Comparison of ENCODE assay signal across 9 cellular contexts in the genomic region with DNA sequence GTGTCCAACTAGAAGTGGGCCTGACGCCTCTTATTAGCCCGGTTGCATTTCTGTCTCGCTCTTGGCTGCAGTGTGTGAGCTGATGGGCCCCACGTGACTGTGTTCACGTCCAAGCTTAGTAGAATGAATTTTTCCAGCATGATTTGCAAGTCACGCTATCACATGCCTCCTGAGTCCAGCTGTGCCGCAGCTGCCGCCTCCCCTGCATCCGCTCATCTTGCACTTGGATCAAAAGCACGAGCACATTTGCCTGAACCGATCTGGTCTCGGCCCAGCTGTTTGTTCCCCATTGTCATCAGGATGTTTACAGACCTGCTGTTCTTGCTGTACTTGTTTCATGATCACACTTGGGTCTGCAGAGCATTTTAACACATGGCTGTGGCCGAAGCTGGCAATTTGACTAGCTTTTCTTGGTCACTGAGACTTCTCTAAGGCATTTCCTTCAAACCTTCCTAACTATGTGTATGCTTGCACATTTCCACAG.
DNase-seq lines count a peak whose midpoint lies in the region; ATAC-seq and TF ChIP-seq lines count a peak whose summit lies in the region.
"Had no signal": no experiment of that assay in that cellular context is flagged by ENCODE, and none has a peak within 500 bp of the region (broad histone marks: within the 10 kb centered on the region; RNA-seq: fewer than 3 reads in every experiment).

No MANE protein-coding gene starts in this region.

- no peak overlapping the region for H3K4me3 ChIP-seq in fibroblast of villous mesenchyme (ENCODE audit: low read depth, low read length)

- ATAC-seq in GM21619 (IDR thresholded peaks at IDR 0.05; ENCODE audit: unreplicated experiment) = no peak
- ATAC-seq in SK-N-SH treated with all-trans-retinoic acid at 6 μM for 48 hours = no peak
- no peak for ATAC-seq in HG02973 (IDR thresholded peaks at IDR 0.05; ENCODE audit: unreplicated experiment)
- ATAC-seq: activated naive CD8-positive, alpha-beta T cell treated with anti-CD3 and anti-CD28 coated beads, Interleukin-2, amount 50 U/mL, for 24 hours had no signal

- peak; percentile 91 for DNase-seq in AG20443 (ENCODE audit: low spot score)
- DNase-seq in fibroblast of villous mesenchyme (ENCODE audit: low read depth) = peak; percentile 88
- DNase-seq in occipital lobe (lab: John Stamatoyannopoulos, UW) = peak; percentile 69
- no peak for DNase-seq in T1000 (lab: John Stamatoyannopoulos, UW)
- DNase-seq: activated naive CD8-positive, alpha-beta T cell treated with anti-CD3 and anti-CD28 coated beads, Interleukin-2, amount 50 U/mL, for 24 hours had no signal

- TF ChIP-seq CTCF in fibroblast of villous mesenchyme (IDR thresholded peaks at IDR 0.05; ENCODE audit: insufficient read depth, low read depth, low read length) = no peak

TF ChIP-seq in PFSK-1, 5 proteins besides CTCF, POLR2A, EP300 and RAD21:
- TF ChIP-seq FOXP2 (optimal IDR thresholded peaks at IDR 0.05; ENCODE audit: borderline replicate concordance, extremely low read depth, extremely low read length, insufficient read depth) (peak; percentile 33), POLR2AphosphoS5 (IDR thresholded peaks at IDR 0.05; ENCODE audit: low read depth, low read length) (no peak)

TF ChIP-seq in SK-N-SH treated with all-trans-retinoic acid at 6 μM for 48 hours, 23 proteins besides CTCF, POLR2A, EP300 and RAD21:
- TF ChIP-seq TCF4 (CRISPR knock-in tag; IDR thresholded peaks at IDR 0.05; ENCODE audit: borderline replicate concordance) (no peak), ZFP30 (CRISPR knock-in tag; IDR thresholded peaks at IDR 0.05) (no peak), GLIS3 (CRISPR knock-in tag; IDR thresholded peaks at IDR 0.05) (no peak), ZNF565 (CRISPR knock-in tag; conservative IDR thresholded peaks at IDR 0.05; ENCODE audit: low read depth) (no peak), ZNF70 (CRISPR knock-in tag; IDR thresholded peaks at IDR 0.05) (no peak), ESRRG (CRISPR knock-in tag; IDR thresholded peaks at IDR 0.05) (no peak), ZC3H10 (CRISPR knock-in tag; IDR thresholded peaks at IDR 0.05) (no peak), PPARA (CRISPR knock-in tag; IDR thresholded peaks at IDR 0.05; ENCODE audit: borderline replicate concordance) (no peak), ZNF8 (CRISPR knock-in tag; IDR thresholded peaks at IDR 0.05) (no peak), ZFP3 (CRISPR knock-in tag; IDR thresholded peaks at IDR 0.05) (no peak), RARB (CRISPR knock-in tag; IDR thresholded peaks at IDR 0.05) (no peak), ISL1 (CRISPR knock-in tag; IDR thresholded peaks at IDR 0.05) (no peak), BACH2 (CRISPR knock-in tag; IDR thresholded peaks at IDR 0.05; ENCODE audit: borderline replicate concordance) (no peak), ARNTL (CRISPR knock-in tag; IDR thresholded peaks at IDR 0.05; ENCODE audit: borderline replicate concordance, low read depth) (no peak), SNAI2 (CRISPR knock-in tag; IDR thresholded peaks at IDR 0.05) (no peak), OSR1 (CRISPR knock-in tag; IDR thresholded peaks at IDR 0.05) (no peak)
- TF ChIP-seq, protein P1, sequence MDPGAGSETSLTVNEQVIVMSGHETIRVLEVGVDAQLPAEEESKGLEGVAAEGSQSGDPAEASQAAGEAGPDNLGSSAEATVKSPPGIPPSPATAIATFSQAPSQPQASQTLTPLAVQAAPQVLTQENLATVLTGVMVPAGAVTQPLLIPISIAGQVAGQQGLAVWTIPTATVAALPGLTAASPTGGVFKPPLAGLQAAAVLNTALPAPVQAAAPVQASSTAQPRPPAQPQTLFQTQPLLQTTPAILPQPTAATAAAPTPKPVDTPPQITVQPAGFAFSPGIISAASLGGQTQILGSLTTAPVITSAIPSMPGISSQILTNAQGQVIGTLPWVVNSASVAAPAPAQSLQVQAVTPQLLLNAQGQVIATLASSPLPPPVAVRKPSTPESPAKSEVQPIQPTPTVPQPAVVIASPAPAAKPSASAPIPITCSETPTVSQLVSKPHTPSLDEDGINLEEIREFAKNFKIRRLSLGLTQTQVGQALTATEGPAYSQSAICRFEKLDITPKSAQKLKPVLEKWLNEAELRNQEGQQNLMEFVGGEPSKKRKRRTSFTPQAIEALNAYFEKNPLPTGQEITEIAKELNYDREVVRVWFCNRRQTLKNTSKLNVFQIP (CRISPR knock-in tag; IDR thresholded peaks at IDR 0.05; ENCODE audit: borderline replicate concordance, low read depth) = no peak
- TF ChIP-seq, protein P2, sequence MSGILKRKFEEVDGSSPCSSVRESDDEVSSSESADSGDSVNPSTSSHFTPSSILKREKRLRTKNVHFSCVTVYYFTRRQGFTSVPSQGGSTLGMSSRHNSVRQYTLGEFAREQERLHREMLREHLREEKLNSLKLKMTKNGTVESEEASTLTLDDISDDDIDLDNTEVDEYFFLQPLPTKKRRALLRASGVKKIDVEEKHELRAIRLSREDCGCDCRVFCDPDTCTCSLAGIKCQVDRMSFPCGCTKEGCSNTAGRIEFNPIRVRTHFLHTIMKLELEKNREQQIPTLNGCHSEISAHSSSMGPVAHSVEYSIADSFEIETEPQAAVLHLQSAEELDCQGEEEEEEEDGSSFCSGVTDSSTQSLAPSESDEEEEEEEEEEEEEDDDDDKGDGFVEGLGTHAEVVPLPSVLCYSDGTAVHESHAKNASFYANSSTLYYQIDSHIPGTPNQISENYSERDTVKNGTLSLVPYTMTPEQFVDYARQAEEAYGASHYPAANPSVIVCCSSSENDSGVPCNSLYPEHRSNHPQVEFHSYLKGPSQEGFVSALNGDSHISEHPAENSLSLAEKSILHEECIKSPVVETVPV (CRISPR knock-in tag; IDR thresholded peaks at IDR 0.05) = no peak
- TF ChIP-seq, protein P3, sequence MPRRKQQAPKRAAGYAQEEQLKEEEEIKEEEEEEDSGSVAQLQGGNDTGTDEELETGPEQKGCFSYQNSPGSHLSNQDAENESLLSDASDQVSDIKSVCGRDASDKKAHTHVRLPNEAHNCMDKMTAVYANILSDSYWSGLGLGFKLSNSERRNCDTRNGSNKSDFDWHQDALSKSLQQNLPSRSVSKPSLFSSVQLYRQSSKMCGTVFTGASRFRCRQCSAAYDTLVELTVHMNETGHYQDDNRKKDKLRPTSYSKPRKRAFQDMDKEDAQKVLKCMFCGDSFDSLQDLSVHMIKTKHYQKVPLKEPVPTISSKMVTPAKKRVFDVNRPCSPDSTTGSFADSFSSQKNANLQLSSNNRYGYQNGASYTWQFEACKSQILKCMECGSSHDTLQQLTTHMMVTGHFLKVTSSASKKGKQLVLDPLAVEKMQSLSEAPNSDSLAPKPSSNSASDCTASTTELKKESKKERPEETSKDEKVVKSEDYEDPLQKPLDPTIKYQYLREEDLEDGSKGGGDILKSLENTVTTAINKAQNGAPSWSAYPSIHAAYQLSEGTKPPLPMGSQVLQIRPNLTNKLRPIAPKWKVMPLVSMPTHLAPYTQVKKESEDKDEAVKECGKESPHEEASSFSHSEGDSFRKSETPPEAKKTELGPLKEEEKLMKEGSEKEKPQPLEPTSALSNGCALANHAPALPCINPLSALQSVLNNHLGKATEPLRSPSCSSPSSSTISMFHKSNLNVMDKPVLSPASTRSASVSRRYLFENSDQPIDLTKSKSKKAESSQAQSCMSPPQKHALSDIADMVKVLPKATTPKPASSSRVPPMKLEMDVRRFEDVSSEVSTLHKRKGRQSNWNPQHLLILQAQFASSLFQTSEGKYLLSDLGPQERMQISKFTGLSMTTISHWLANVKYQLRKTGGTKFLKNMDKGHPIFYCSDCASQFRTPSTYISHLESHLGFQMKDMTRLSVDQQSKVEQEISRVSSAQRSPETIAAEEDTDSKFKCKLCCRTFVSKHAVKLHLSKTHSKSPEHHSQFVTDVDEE (CRISPR knock-in tag; IDR thresholded peaks at IDR 0.05) = no peak
- TF ChIP-seq, protein P4, sequence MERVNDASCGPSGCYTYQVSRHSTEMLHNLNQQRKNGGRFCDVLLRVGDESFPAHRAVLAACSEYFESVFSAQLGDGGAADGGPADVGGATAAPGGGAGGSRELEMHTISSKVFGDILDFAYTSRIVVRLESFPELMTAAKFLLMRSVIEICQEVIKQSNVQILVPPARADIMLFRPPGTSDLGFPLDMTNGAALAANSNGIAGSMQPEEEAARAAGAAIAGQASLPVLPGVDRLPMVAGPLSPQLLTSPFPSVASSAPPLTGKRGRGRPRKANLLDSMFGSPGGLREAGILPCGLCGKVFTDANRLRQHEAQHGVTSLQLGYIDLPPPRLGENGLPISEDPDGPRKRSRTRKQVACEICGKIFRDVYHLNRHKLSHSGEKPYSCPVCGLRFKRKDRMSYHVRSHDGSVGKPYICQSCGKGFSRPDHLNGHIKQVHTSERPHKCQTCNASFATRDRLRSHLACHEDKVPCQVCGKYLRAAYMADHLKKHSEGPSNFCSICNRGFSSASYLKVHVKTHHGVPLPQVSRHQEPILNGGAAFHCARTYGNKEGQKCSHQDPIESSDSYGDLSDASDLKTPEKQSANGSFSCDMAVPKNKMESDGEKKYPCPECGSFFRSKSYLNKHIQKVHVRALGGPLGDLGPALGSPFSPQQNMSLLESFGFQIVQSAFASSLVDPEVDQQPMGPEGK (CRISPR knock-in tag; IDR thresholded peaks at IDR 0.05; ENCODE audit: borderline replicate concordance) = no peak
